Comparison of ENCODE assay signal across 1 cellular context in the genomic region with DNA sequence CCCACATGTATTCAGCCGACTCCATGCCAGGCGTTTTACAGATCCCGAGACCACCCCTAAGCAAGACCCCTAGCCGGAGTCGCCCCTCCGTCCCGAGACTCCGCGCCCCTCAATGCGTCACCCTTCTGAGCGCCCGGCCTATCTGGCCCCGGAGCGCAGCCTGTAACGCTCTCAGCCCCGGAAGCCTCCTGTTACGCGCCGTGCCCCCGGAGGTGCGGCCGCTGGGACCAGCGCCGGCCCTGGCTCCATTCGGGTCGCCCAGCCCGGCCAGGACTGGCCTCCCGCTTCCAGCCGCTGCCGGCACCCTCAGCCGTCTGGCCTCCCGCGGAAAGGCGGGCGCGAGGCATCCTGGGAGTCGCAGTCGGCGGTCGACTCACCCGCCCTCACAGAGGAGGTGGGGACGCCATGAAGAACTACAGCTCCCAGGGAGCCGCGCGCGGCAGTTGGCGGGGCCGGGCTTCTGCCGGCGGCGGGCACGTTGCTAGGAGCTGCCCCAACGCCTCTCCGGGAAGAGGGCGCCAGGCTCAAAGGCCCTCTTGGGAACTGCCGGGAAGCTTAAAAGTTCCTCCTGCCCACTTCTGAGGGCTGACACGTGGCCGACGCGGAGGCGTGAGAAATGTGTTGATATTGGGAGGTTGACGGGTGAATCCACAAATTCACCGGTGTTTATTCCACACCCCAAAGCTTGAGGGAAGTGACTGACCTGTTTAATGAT.
A peak's percentile ranks its signal among the peaks of the same experiment; 100 is the strongest.
TF ChIP-seq lines count a peak whose summit lies in the region.

FBF1 (minus strand) TSS at position 316 of the 715 bp plus-strand sequence. CDS start 2,893 bp downstream, outside the sequence.

TF ChIP-seq in HEK293, 187 proteins besides CTCF, POLR2A, EP300 and RAD21 (continued from another document):
- TF ChIP-seq, protein P1, sequence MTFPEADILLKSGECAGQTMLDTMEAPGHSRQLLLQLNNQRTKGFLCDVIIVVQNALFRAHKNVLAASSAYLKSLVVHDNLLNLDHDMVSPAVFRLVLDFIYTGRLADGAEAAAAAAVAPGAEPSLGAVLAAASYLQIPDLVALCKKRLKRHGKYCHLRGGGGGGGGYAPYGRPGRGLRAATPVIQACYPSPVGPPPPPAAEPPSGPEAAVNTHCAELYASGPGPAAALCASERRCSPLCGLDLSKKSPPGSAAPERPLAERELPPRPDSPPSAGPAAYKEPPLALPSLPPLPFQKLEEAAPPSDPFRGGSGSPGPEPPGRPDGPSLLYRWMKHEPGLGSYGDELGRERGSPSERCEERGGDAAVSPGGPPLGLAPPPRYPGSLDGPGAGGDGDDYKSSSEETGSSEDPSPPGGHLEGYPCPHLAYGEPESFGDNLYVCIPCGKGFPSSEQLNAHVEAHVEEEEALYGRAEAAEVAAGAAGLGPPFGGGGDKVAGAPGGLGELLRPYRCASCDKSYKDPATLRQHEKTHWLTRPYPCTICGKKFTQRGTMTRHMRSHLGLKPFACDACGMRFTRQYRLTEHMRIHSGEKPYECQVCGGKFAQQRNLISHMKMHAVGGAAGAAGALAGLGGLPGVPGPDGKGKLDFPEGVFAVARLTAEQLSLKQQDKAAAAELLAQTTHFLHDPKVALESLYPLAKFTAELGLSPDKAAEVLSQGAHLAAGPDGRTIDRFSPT (tag by site-specific recombination; IDR thresholded peaks at IDR 0.05), result peak; percentile 99
- no peak for TF ChIP-seq AEBP2 (tag by site-specific recombination; IDR thresholded peaks at IDR 0.05; ENCODE audit: borderline replicate concordance)
- TF ChIP-seq ZNF629 (tag by site-specific recombination; IDR thresholded peaks at IDR 0.05), result peak; percentile 53; the same call in 1 of the 2 replicates
- no peak for TF ChIP-seq ZNF658 (tag by site-specific recombination; IDR thresholded peaks at IDR 0.05)
- no peak for TF ChIP-seq ZBTB21 (tag by site-specific recombination; IDR thresholded peaks at IDR 0.05)
- TF ChIP-seq ZSCAN30 (tag by site-specific recombination; IDR thresholded peaks at IDR 0.05), result peak; percentile 80
- TF ChIP-seq ZBTB48 (tag by site-specific recombination; IDR thresholded peaks at IDR 0.05), result peak; percentile 96
- TF ChIP-seq ZNF76 (tag by site-specific recombination; IDR thresholded peaks at IDR 0.05; ENCODE audit: borderline replicate concordance, low read depth), result peak; percentile 98
- TF ChIP-seq ZNF510 (tag by site-specific recombination; IDR thresholded peaks at IDR 0.05; ENCODE audit: insufficient replicate concordance), result no peak
- TF ChIP-seq ZNF843 (tag by site-specific recombination; IDR thresholded peaks at IDR 0.05), result peak; percentile 52; the same call in 1 of the 2 replicates
- peak; percentile 66; the same call in 1 of the 2 replicates for TF ChIP-seq OSR2 (tag by site-specific recombination; IDR thresholded peaks at IDR 0.05)
- no peak for TF ChIP-seq ZNF184 (tag by site-specific recombination; IDR thresholded peaks at IDR 0.05)
- no peak for TF ChIP-seq ZNF621 (tag by site-specific recombination; IDR thresholded peaks at IDR 0.05)
- TF ChIP-seq ZNF792 (tag by site-specific recombination; IDR thresholded peaks at IDR 0.05), result no peak
- TF ChIP-seq KLF16 (tag by site-specific recombination; IDR thresholded peaks at IDR 0.05), result peak; percentile 76
- peak; percentile 90 for TF ChIP-seq ZNF423 (tag by site-specific recombination; IDR thresholded peaks at IDR 0.05)
- no peak for TF ChIP-seq ZBTB6 (tag by site-specific recombination; IDR thresholded peaks at IDR 0.05)
- TF ChIP-seq ZNF514 (tag by site-specific recombination; IDR thresholded peaks at IDR 0.05), result no peak
- TF ChIP-seq IKZF3 (tag by site-specific recombination; IDR thresholded peaks at IDR 0.05), result peak; percentile 99
- TF ChIP-seq ZNF132 (tag by site-specific recombination; IDR thresholded peaks at IDR 0.05; ENCODE audit: borderline replicate concordance), result no peak
- no peak for TF ChIP-seq ZNF23 (tag by site-specific recombination; IDR thresholded peaks at IDR 0.05; ENCODE audit: borderline replicate concordance)
- 0 out of 2 replicates have a peak, but pooled peaks have one; percentile 12 for TF ChIP-seq ZNF558 (tag by site-specific recombination; IDR thresholded peaks at IDR 0.05)
- TF ChIP-seq ZFP69B (tag by site-specific recombination; IDR thresholded peaks at IDR 0.05), result 0 out of 2 replicates have a peak, but pooled peaks have one; percentile 22
- TF ChIP-seq ZNF704 (tag by site-specific recombination; IDR thresholded peaks at IDR 0.05), result no peak
- 0 out of 2 replicates have a peak, but pooled peaks have one; percentile 27 for TF ChIP-seq REPIN1 (tag by site-specific recombination; IDR thresholded peaks at IDR 0.05; ENCODE audit: low read depth)
- 0 out of 2 replicates have a peak, but pooled peaks have one; percentile 39 for TF ChIP-seq TSHZ1 (tag by site-specific recombination; IDR thresholded peaks at IDR 0.05; ENCODE audit: borderline replicate concordance)
- no peak; the same call in 1 of the 2 replicates for TF ChIP-seq ZNF768 (tag by site-specific recombination; IDR thresholded peaks at IDR 0.05)
- no peak for TF ChIP-seq ZNF473 (tag by site-specific recombination; IDR thresholded peaks at IDR 0.05)
- no peak for TF ChIP-seq ZNF398 (tag by site-specific recombination; IDR thresholded peaks at IDR 0.05)
- peak; percentile 82 for TF ChIP-seq EGR2 (tag by site-specific recombination; IDR thresholded peaks at IDR 0.05; ENCODE audit: low read depth)
- TF ChIP-seq ZNF416 (tag by site-specific recombination; IDR thresholded peaks at IDR 0.05), result no peak
- TF ChIP-seq ZNF26 (tag by site-specific recombination; IDR thresholded peaks at IDR 0.05), result no peak
- no peak for TF ChIP-seq ZNF37A (tag by site-specific recombination; IDR thresholded peaks at IDR 0.05)
